ENCODE assay signal across 11 cellular contexts in genomic region chr22:36336246-36337182, GRCh38. TPM values are rescaled to one million over a fixed set of nuclear protein-coding genes. Genes with fewer than 3 reads are reported as not detected.
DNase-seq lines count a peak whose midpoint lies in the region; ATAC-seq and TF ChIP-seq lines count a peak whose summit lies in the region.
"Had no signal": no experiment of that assay in that cellular context is flagged by ENCODE, and none has a peak within 500 bp of the region (broad histone marks: within the 10 kb centered on the region; RNA-seq: fewer than 3 reads in every experiment).

No MANE protein-coding gene starts in this region.

- peaks cover 7 to 79% (median 29%) of the 10 kb centered on the region in 3 donors for H3K36me3 Mint-ChIP-seq in naive thymus-derived CD8-positive, alpha-beta T cell

- POLR2A ChIA-PET in naive thymus-derived CD8-positive, alpha-beta T cell (lab: Charles Lee): interaction anchor here (1.0 to 50.0 kb wide), 3 partner anchors 8 to 132 kb away, joined by 5 to 2215 read pairs (median 6); partner anchors contain the start of gene MYH9

- peaks cover 64 to 100% (median 100%) of the 10 kb centered on the region in 9 donors for H3K4me1 ChIP-seq in heart right ventricle
- H3K4me1 ChIP-seq in vagina: peaks cover 94% of the 10 kb centered on the region

- H3K4me3 ChIP-seq in heart right ventricle: no peak overlapping the region
- no peak overlapping the region for H3K4me3 ChIP-seq in vagina

- TF ChIP-seq POLR2A in vagina (IDR thresholded peaks at IDR 0.05): no peak

- intact Hi-C loops in heart right ventricle (cut with DNase I) (loop anchor here in 1 of 10 donors (5.0 kb wide), 2 partner anchors 36 to 51 kb away; partner anchors contain the start of gene MYH9), Right ventricle myocardium superior (cut with DNase I) (no loop called here), vagina (cut with DNase I) (no loop called here)

- peak overlapping the region; percentile 96 to 99 (median 99) for H3K27ac Mint-ChIP-seq in naive thymus-derived CD8-positive, alpha-beta T cell

- TF ChIP-seq CTCF in heart right ventricle (IDR thresholded peaks at IDR 0.05) (no peak), vagina (IDR thresholded peaks at IDR 0.05) (no peak)

- H3K4me3 Mint-ChIP-seq in naive thymus-derived CD8-positive, alpha-beta T cell: peak overlapping the region; percentile 62 to 94 (median 91)

- ATAC-seq in heart right ventricle: no peak
- ATAC-seq in Right ventricle myocardium superior (ENCODE audit: poor library complexity): no peak
- ATAC-seq in naive thymus-derived CD8-positive, alpha-beta T cell: no peak
- ATAC-seq in GM19351 (IDR thresholded peaks at IDR 0.05; ENCODE audit: unreplicated experiment): no peak

- H3K9me3 ChIP-seq in heart right ventricle (no peaks in the 10 kb centered on the region), vagina (no peaks in the 10 kb centered on the region)

- WGBS in heart right ventricle, 2 donors: 60 to 65% methylated on average over 26 of the region's 26 CpGs

- DNase-seq in heart right ventricle: no peak
- no peak for DNase-seq in Right ventricle myocardium superior
- DNase-seq in naive thymus-derived CD8-positive, alpha-beta T cell: no peak
- DNase-seq in vagina (ENCODE audit: extremely low spot score in 2 of 2): no peak
- no peak for DNase-seq in NCI-H2029 (lab: John Stamatoyannopoulos, UW)
- DNase-seq in globus pallidus (ENCODE audit: low spot score): no peak
- DNase-seq: DMS 273 treated with DMSO at 0.1 percent for 48 hours; effector CD8-positive, alpha-beta T cell; T-helper 9 cell had no signal

- H3K27me3 Mint-ChIP-seq in naive thymus-derived CD8-positive, alpha-beta T cell: no peaks in the 10 kb centered on the region

- peak overlapping the region; percentile 84 to 98 (median 96) for H3K27ac ChIP-seq in heart right ventricle
- H3K27ac ChIP-seq in cingulate gyrus (ENCODE audit: low read depth, low read length): peak overlapping the region; percentile 98
- peak overlapping the region; percentile 97 for H3K27ac ChIP-seq in vagina

- H3K27me3 ChIP-seq in heart right ventricle: no peaks in the 10 kb centered on the region
- H3K27me3 ChIP-seq in vagina: no peaks in the 10 kb centered on the region

- no peaks in the 10 kb centered on the region for H3K9me3 Mint-ChIP-seq in naive thymus-derived CD8-positive, alpha-beta T cell

- peaks cover 64 to 96% (median 94%) of the 10 kb centered on the region in 4 donors for H3K4me1 Mint-ChIP-seq in naive thymus-derived CD8-positive, alpha-beta T cell

- H3K36me3 ChIP-seq in heart right ventricle (peaks cover 0 to 98% (median 53%) of the 10 kb centered on the region in 9 donors), vagina (peaks cover 0 to 30% of the 10 kb centered on the region in 2 donors)

RNA-seq across cellular contexts. Expression of gene MYH9, which starts 51.3 kb away (rescaled TPM):
- 100 to 1,000 TPM; 132 to 345 (median 189) TPM for total RNA-seq in heart right ventricle
- 100 to 1,000 TPM; 134 to 243 TPM for polyA plus RNA-seq in heart right ventricle
- total RNA-seq in Right ventricle myocardium superior: 138 TPM
- 100 to 1,000 TPM; 711 to 718 TPM for total RNA-seq in naive thymus-derived CD8-positive, alpha-beta T cell
- polyA plus RNA-seq in naive thymus-derived CD8-positive, alpha-beta T cell: 100 to 1,000 TPM in 2 of 3 donors, 10 to 100 TPM in 1; 51.2 to 389 (median 105) TPM
- 333 TPM for total RNA-seq in vagina
